Comparison of ENCODE assay signal across 9 cellular contexts in genomic region chr6:35298625-35299140, GRCh38. TPM values are rescaled to one million over a fixed set of nuclear protein-coding genes. Genes with fewer than 3 reads are reported as not detected.
DNase-seq lines count a peak whose midpoint lies in the region; ATAC-seq, FAIRE-seq and TF ChIP-seq lines count a peak whose summit lies in the region.
"Had no signal": no experiment of that assay in that cellular context is flagged by ENCODE, and none has a peak within 500 bp of the region (broad histone marks: within the 10 kb centered on the region; RNA-seq: fewer than 3 reads in every experiment).

No MANE protein-coding gene starts in this region.

- no peak for TF ChIP-seq EP300 in H1 (IDR thresholded peaks at IDR 0.05; ENCODE audit: borderline replicate concordance in 1 of 2, low read depth in 2 of 2, low read length in 2 of 2)

- H2AFZ ChIP-seq in H1 (ENCODE audit: low read length): no peak overlapping the region

- TF ChIP-seq RAD21 in H1 (IDR thresholded peaks at IDR 0.05 in 1 of 2, conservative IDR thresholded peaks at IDR 0.05 in 1 of 2; ENCODE audit: low read depth in 2 of 2, low read length in 2 of 2): no peak

- peak overlapping the region; percentile 89 for H3K27ac Mint-ChIP-seq in stimulated activated effector memory CD8-positive, alpha-beta T cell treated with anti-CD3 and anti-CD28 coated beads, Interleukin-12 subunit alpha, Interleukin-12 subunit beta, amount 100 ng/mL, for 72 hours

- no peaks in the 10 kb centered on the region for H3K79me2 ChIP-seq in H1 (ENCODE audit: control insufficient read depth in 1 of 2, insufficient read depth in 2 of 2, low read length in 2 of 2)

- H4K91ac ChIP-seq in H1 (replicated peaks; ENCODE audit: insufficient read length, low read length): no peak overlapping the region

- no peaks in the 10 kb centered on the region for H3K27me3 ChIP-seq in HL-60 (ENCODE audit: insufficient read depth, poor library complexity, severe bottlenecking)
- H3K27me3 ChIP-seq in RWPE2 (ENCODE audit: insufficient read depth, poor library complexity, severe bottlenecking): no peaks in the 10 kb centered on the region
- H3K27me3 ChIP-seq in H1 (replicated peaks in 1 of 4; ENCODE audit: control insufficient read depth in 3 of 4, extremely low read depth in 1 of 4, insufficient read depth in 3 of 4, low read length in 3 of 4): no peaks in the 10 kb centered on the region
- H3K27me3 ChIP-seq in gastrocnemius medialis: no peaks in the 10 kb centered on the region

- H3K18ac ChIP-seq in H1 (ENCODE audit: extremely low read depth, low read length): no peak overlapping the region

- no peaks in the 10 kb centered on the region for H4K20me1 ChIP-seq in H1 (replicated peaks in 1 of 2; ENCODE audit: control insufficient read depth in 1 of 2, insufficient read depth in 2 of 2, low read length in 2 of 2)

- peaks cover 53% of the 10 kb centered on the region for H3K36me3 Mint-ChIP-seq in stimulated activated effector memory CD8-positive, alpha-beta T cell treated with anti-CD3 and anti-CD28 coated beads, Interleukin-12 subunit alpha, Interleukin-12 subunit beta, amount 100 ng/mL, for 72 hours

- H4K5ac ChIP-seq in H1 (ENCODE audit: insufficient read length, low read depth, low read length): no peak overlapping the region

- TF ChIP-seq CTCF in HL-60 (IDR thresholded peaks at IDR 0.05; ENCODE audit: insufficient read depth, low read length) (no peak), RWPE2 (IDR thresholded peaks at IDR 0.05; ENCODE audit: poor library complexity, severe bottlenecking) (no peak), H1 (IDR thresholded peaks at IDR 0.05; ENCODE audit: control extremely low read depth in 1 of 3, insufficient read depth in 1 of 3, low read depth in 1 of 3, low read length in 3 of 3) (no peak), gastrocnemius medialis (IDR thresholded peaks at IDR 0.05 in 4 of 5, conservative IDR thresholded peaks at IDR 0.05 in 1 of 5) (no peak)

- H3K9me3 Mint-ChIP-seq in stimulated activated effector memory CD8-positive, alpha-beta T cell treated with anti-CD3 and anti-CD28 coated beads, Interleukin-12 subunit alpha, Interleukin-12 subunit beta, amount 100 ng/mL, for 72 hours: no peaks in the 10 kb centered on the region

- peaks cover 58% of the 10 kb centered on the region for H3K4me1 Mint-ChIP-seq in stimulated activated effector memory CD8-positive, alpha-beta T cell treated with anti-CD3 and anti-CD28 coated beads, Interleukin-12 subunit alpha, Interleukin-12 subunit beta, amount 100 ng/mL, for 72 hours

- no peak for FAIRE-seq in H1 (lab: Jason Lieb, UNC)

- CTCF ChIA-PET in H1 (lab: Charles Lee; ENCODE audit: partially characterized antibody): interaction anchor here (1.0 to 20.6 kb wide), 14 partner anchors 10 to 414 kb away, joined by 3 to 358 read pairs (median 17); partner anchors contain the start of genes FANCE, PPARD and RPL10A

- no peak overlapping the region for H3K14ac ChIP-seq in H1 (ENCODE audit: insufficient read length)

- peaks cover 14% of the 10 kb centered on the region for H3K4me1 ChIP-seq in RWPE2 (ENCODE audit: insufficient read depth, poor library complexity, severe bottlenecking)
- H3K4me1 ChIP-seq in H1 (replicated peaks in 1 of 4; ENCODE audit: control insufficient read depth in 3 of 4, insufficient read depth in 4 of 4, low read length in 3 of 4): peaks cover 6 to 18% (median 12%) of the 10 kb centered on the region in 4 experiments
- peaks cover 17 to 19% of the 10 kb centered on the region in 2 donors for H3K4me1 ChIP-seq in gastrocnemius medialis

- H3K9ac ChIP-seq in H1 (replicated peaks in 1 of 4; ENCODE audit: extremely low read depth in 1 of 4, low read depth in 3 of 4, low read length in 3 of 4): no peak overlapping the region

- H3K4me2 ChIP-seq in H1 (ENCODE audit: insufficient read depth in 1 of 2, low read depth in 2 of 2, low read length in 2 of 2): peak overlapping the region in 1 of 2 experiments; percentile 4; a peak in 1 of 4 replicates

- H2BK5ac ChIP-seq in H1 (ENCODE audit: low read depth, low read length): no peak overlapping the region

- H3K4me3 ChIP-seq in HL-60 (replicated peaks; ENCODE audit: insufficient read depth, low read length): peak overlapping the region; percentile 69
- peak overlapping the region; percentile 43 for H3K4me3 ChIP-seq in RWPE2 (ENCODE audit: severe bottlenecking)
- no peak overlapping the region for H3K4me3 ChIP-seq in H1 (ENCODE audit: extremely low read depth in 1 of 4, insufficient read depth in 2 of 4, low read depth in 3 of 4, low read length in 4 of 4)
- no peak overlapping the region for H3K4me3 ChIP-seq in gastrocnemius medialis

- no peaks in the 10 kb centered on the region for H3K9me3 ChIP-seq in RWPE2 (ENCODE audit: severe bottlenecking)
- H3K9me3 ChIP-seq in H1 (ENCODE audit: insufficient read depth in 2 of 2, low read depth in 1 of 2, low read length in 1 of 2): no peaks in the 10 kb centered on the region
- H3K9me3 ChIP-seq in gastrocnemius medialis: no peaks in the 10 kb centered on the region

- no peak for TF ChIP-seq POLR2A in H1 (IDR thresholded peaks at IDR 0.05; ENCODE audit: control extremely low read depth in 1 of 2, low read depth in 2 of 2, low read length in 2 of 2)
- TF ChIP-seq POLR2A in gastrocnemius medialis (IDR thresholded peaks at IDR 0.05): no peak

- peak overlapping the region; percentile 73 for H3K4me3 Mint-ChIP-seq in stimulated activated effector memory CD8-positive, alpha-beta T cell treated with anti-CD3 and anti-CD28 coated beads, Interleukin-12 subunit alpha, Interleukin-12 subunit beta, amount 100 ng/mL, for 72 hours

- peak overlapping the region; percentile 60; the same call in 1 of the 2 replicates for H2BK12ac ChIP-seq in H1 (ENCODE audit: low read depth, low read length)

- 0 out of 2 replicates have a peak overlapping the region, but pooled peaks have one; percentile 11 for H2AK5ac ChIP-seq in H1 (ENCODE audit: low read depth, low read length)

- peak in 1 of 2 experiments; percentile 44 for DNase-seq in HL-60 (ENCODE audit: low read depth in 1 of 2, low spot score in 1 of 2)
- no peak for DNase-seq in RWPE2 (ENCODE audit: low spot score)
- no peak for DNase-seq in H1 (ENCODE audit: low read depth in 1 of 2, low spot score in 2 of 2)
- DNase-seq in stimulated activated effector memory CD8-positive, alpha-beta T cell treated with anti-CD3 and anti-CD28 coated beads, Interleukin-12 subunit alpha, Interleukin-12 subunit beta, amount 100 ng/mL, for 72 hours (ENCODE audit: low spot score in 2 of 2): peak in 1 of 2 donors; percentile 62
- DNase-seq in C1 segment of cervical spinal cord (lab: John Stamatoyannopoulos, UW): no peak
- DNase-seq in gastrocnemius medialis: no peak
- DNase-seq: GOT3, NCI-H748 treated with DMSO at 0.1 percent for 48 hours had no signal

- H2BK20ac ChIP-seq in H1 (ENCODE audit: low read length): peak overlapping the region; percentile 2

- no peak overlapping the region for H2BK120ac ChIP-seq in H1 (replicated peaks; ENCODE audit: low read depth, low read length)

- ATAC-seq in RWPE2 (ENCODE audit: low read depth) (no peak), HG03139 (IDR thresholded peaks at IDR 0.05; ENCODE audit: unreplicated experiment) (no peak), gastrocnemius medialis (no peak)
- ATAC-seq in stimulated activated effector memory CD8-positive, alpha-beta T cell treated with anti-CD3 and anti-CD28 coated beads, Interleukin-12 subunit alpha, Interleukin-12 subunit beta, amount 100 ng/mL, for 72 hours: no peak

- peak overlapping the region; percentile 93 for H2BK15ac ChIP-seq in H1 (ENCODE audit: low read length)

- H3K27ac ChIP-seq in HL-60 (replicated peaks) (peak overlapping the region; percentile 94), RWPE2 (ENCODE audit: poor library complexity, severe bottlenecking) (peak overlapping the region; percentile 73), H1 (ENCODE audit: low read depth, low read length) (no peak overlapping the region), gastrocnemius medialis (no peak overlapping the region)

- H3K79me1 ChIP-seq in H1 (ENCODE audit: low read depth, low read length): no peaks in the 10 kb centered on the region; the same call in 1 of the 2 replicates

- no peak overlapping the region for H4K8ac ChIP-seq in H1 (ENCODE audit: extremely low read depth, insufficient read depth, low read length)

- in situ Hi-C loops in gastrocnemius medialis (cut with MboI; ENCODE audit: low sequenced_read_pairs in 4 of 4): no loop called here

- intact Hi-C loops in gastrocnemius medialis (cut with DNase I; ENCODE audit: low total_unique reads): no loop called here

- WGBS in H1 (ENCODE audit: extremely low coverage in 1 of 2, insufficient coverage in 1 of 2, insufficient read length in 1 of 2, insufficient replicate concordance in 2 of 2, low coverage in 1 of 2, low lambda C conversion rate in 2 of 2, missing lambda C conversion rate in 1 of 2), 2 experiments: 93% methylated on average over 6 of the region's 6 CpGs; no CpG with 5 or more reads in 1 of the 2 experiments

- no peak overlapping the region for H3K23ac ChIP-seq in H1 (ENCODE audit: insufficient read length)

- no peak overlapping the region for H3K56ac ChIP-seq in H1 (replicated peaks; ENCODE audit: insufficient read length, low read depth, low read length)

- H3K23me2 ChIP-seq in H1 (ENCODE audit: low read depth, low read length): no peaks in the 10 kb centered on the region; the same call in 1 of the 2 replicates

- H3K36me3 ChIP-seq in RWPE2 (ENCODE audit: low read depth) (peaks cover 5% of the 10 kb centered on the region; the same call in 1 of the 2 replicates), H1 (ENCODE audit: control insufficient read depth in 2 of 4, insufficient read depth in 4 of 4, low read length in 3 of 4) (peaks cover 0 to 2% (median 2%) of the 10 kb centered on the region in 4 experiments; a peak in 2 of 8 replicates), gastrocnemius medialis (peaks cover 0 to 11% of the 10 kb centered on the region in 2 donors)

- no peak overlapping the region for H3K4ac ChIP-seq in H1 (replicated peaks; ENCODE audit: insufficient read length, low read depth, low read length)

- POLR2A ChIA-PET in H1 (lab: Charles Lee; ENCODE audit: partially characterized antibody): interaction anchor here (0.6 to 6.5 kb wide), 4 partner anchors 12 to 188 kb away, joined by 3 to 40 read pairs (median 4); partner anchors contain the start of gene RPL10A

RNA-seq across cellular contexts. Expression of gene DEF6, which starts 1.1 kb away (rescaled TPM):
- 4.1 and 4.5 TPM in 2 replicates for total RNA-seq in H1 (2021; fragmentation: NEBNext Ultra II Directional; extraction: Animal tissue kit (Norgen Biotek cat#: 25700))
- polyA plus RNA-seq in H1 (2011; rRNA removed): 3.3 and 4.8 TPM in 2 replicates
- 7.2 TPM for polyA plus RNA-seq in H1 (2011; cell fraction: cytosol; rRNA removed)
- polyA plus RNA-seq in H1 (2011; cell fraction: nucleus; rRNA removed): 10.3 TPM
- polyA plus RNA-seq in H1 (2012, experiment 1 of 2): 2.7 to 5.1 TPM (median 4.5 TPM) in 4 replicates
- polyA plus RNA-seq in H1 (2012, experiment 2 of 2): 2.9 TPM
- 4.4 TPM for polyA plus RNA-seq in H1 (2013, experiment 1 of 2)
- polyA plus RNA-seq in H1 (2013, experiment 2 of 2): 4.6 TPM
- 2.3 and 3.5 TPM in 2 replicates for polyA minus RNA-seq in H1 (2011; rRNA and poly(A)+ RNA removed)
- polyA minus RNA-seq in H1 (2011; cell fraction: cytosol; rRNA and poly(A)+ RNA removed): 1.6 TPM
- 3.0 TPM for polyA minus RNA-seq in H1 (2011; cell fraction: nucleus; rRNA and poly(A)+ RNA removed)
- total RNA-seq in gastrocnemius medialis: 1 to 10 TPM in 1 of 4 donors, under 1 TPM in 3; 0.15 to 2.9 (median 0.68) TPM

RNA-seq across cellular contexts. Expression of gene ZNF76, which starts 39.1 kb away (rescaled TPM):
- total RNA-seq in H1 (2021; fragmentation: NEBNext Ultra II Directional; extraction: Animal tissue kit (Norgen Biotek cat#: 25700)): 17.9 and 18.3 TPM in 2 replicates
- polyA plus RNA-seq in H1 (2011; rRNA removed): 23.9 and 27.2 TPM in 2 replicates
- 26.3 TPM for polyA plus RNA-seq in H1 (2011; cell fraction: cytosol; rRNA removed)
- polyA plus RNA-seq in H1 (2011; cell fraction: nucleus; rRNA removed): 101 TPM
- 16.9 to 28.4 TPM (median 27.4 TPM) in 4 replicates for polyA plus RNA-seq in H1 (2012, experiment 1 of 2)
- 17.7 TPM for polyA plus RNA-seq in H1 (2012, experiment 2 of 2)
- polyA plus RNA-seq in H1 (2013, experiment 1 of 2): 10.3 TPM
- 8.7 TPM for polyA plus RNA-seq in H1 (2013, experiment 2 of 2)
- polyA minus RNA-seq in H1 (2011; rRNA and poly(A)+ RNA removed): 29.7 and 33.8 TPM in 2 replicates
- polyA minus RNA-seq in H1 (2011; cell fraction: cytosol; rRNA and poly(A)+ RNA removed): 9.7 TPM
- 19.5 TPM for polyA minus RNA-seq in H1 (2011; cell fraction: nucleus; rRNA and poly(A)+ RNA removed)
- 10 to 100 TPM; 26.1 to 35.2 (median 27.5) TPM for total RNA-seq in gastrocnemius medialis

RNA-seq across cellular contexts. Expression of gene PPARD, which starts 43.7 kb away (rescaled TPM):
- total RNA-seq in H1 (2021; fragmentation: NEBNext Ultra II Directional; extraction: Animal tissue kit (Norgen Biotek cat#: 25700)): 14.9 and 16.9 TPM in 2 replicates
- polyA plus RNA-seq in H1 (2011; rRNA removed): 14.6 and 18.9 TPM in 2 replicates
- polyA plus RNA-seq in H1 (2011; cell fraction: cytosol; rRNA removed): 11.9 TPM
- 12.8 TPM for polyA plus RNA-seq in H1 (2011; cell fraction: nucleus; rRNA removed)
- 10.5 to 16.1 TPM (median 14.7 TPM) in 4 replicates for polyA plus RNA-seq in H1 (2012, experiment 1 of 2)
- 11.9 TPM for polyA plus RNA-seq in H1 (2012, experiment 2 of 2)
- polyA plus RNA-seq in H1 (2013, experiment 1 of 2): 10.8 TPM
- 10.5 TPM for polyA plus RNA-seq in H1 (2013, experiment 2 of 2)
- 6.6 and 10.4 TPM in 2 replicates for polyA minus RNA-seq in H1 (2011; rRNA and poly(A)+ RNA removed)
- polyA minus RNA-seq in H1 (2011; cell fraction: cytosol; rRNA and poly(A)+ RNA removed): 7.1 TPM
- 6.8 TPM for polyA minus RNA-seq in H1 (2011; cell fraction: nucleus; rRNA and poly(A)+ RNA removed)
- 10 to 100 TPM in 3 of 4 donors, 1 to 10 TPM in 1; 6.3 to 16.7 (median 12.0) TPM for total RNA-seq in gastrocnemius medialis

Comparison
In these comparisons a context has a peak if more than half of its experiments do, and no peak if none do; other contexts are left out.
1. H3K27ac ChIP-seq: peak in HL-60 (single experiment) and RWPE2 (single experiment); none in H1 (single experiment) and gastrocnemius medialis (0 of 4).
2. H3K4me3 ChIP-seq: peak in HL-60 (single experiment) and RWPE2 (single experiment); none in H1 (0 of 4) and gastrocnemius medialis (0 of 4).